In genomic region chr16:1050921-1051320, GRCh38 we compare ENCODE assay signal across 11 cellular contexts. TPM values are rescaled to one million over a fixed set of nuclear protein-coding genes. Genes with fewer than 3 reads are reported as not detected.
"Had no signal": no experiment of that assay in that cellular context is flagged by ENCODE, and none has a peak within 500 bp of the region (broad histone marks: within the 10 kb centered on the region; RNA-seq: fewer than 3 reads in every experiment).

No MANE protein-coding gene starts in this region.

- DNase-seq: GM23248, GOT3, H7, H9, HCEC 1CT, HFFc6 had no signal

- H3K27ac ChIP-seq: GM23248 had no signal

- H3K9ac ChIP-seq: GM23248 had no signal

- H3K4me3 Mint-ChIP-seq: GM23338, H9, HFFc6 had no signal

- H3K9me3 ChIP-seq: HAP-1 had no signal

- H2AFZ ChIP-seq: GM23248, GM23338 had no signal

- H3K36me3 ChIP-seq: HAP-1 had no signal

- H3K9me3 Mint-ChIP-seq: GM23338, H9, HFFc6 had no signal

- H3K4me1 Mint-ChIP-seq: GM23338 had no signal

- ATAC-seq: GM23338, HCT116 had no signal

- H3K4me2 ChIP-seq: GM23338 had no signal

- H3K4me3 ChIP-seq: GM23248, GM23338, HAP-1 had no signal

- H3K27ac Mint-ChIP-seq: GM23338, H9, HFFc6 had no signal

RNA-seq across cellular contexts. Expression of gene SSTR5, which starts 21.6 kb away (rescaled TPM):
- total RNA-seq: GM23248, H4, HFFc6 had no signal
- polyA plus RNA-seq: GM23248 had no signal

RNA-seq across cellular contexts. Expression of gene C1QTNF8, which starts 45.1 kb away (rescaled TPM):
- total RNA-seq: GM23248, GM23338, H1, H4, H7, H9, HFFc6 had no signal
- polyA plus RNA-seq: GM23248, GM23338, H1 had no signal
